21 cellular contexts compared by ENCODE assay signal in genomic region chr13:66875264-66875663, GRCh38.
DNase-seq lines count a peak whose midpoint lies in the region; ATAC-seq and TF ChIP-seq lines count a peak whose summit lies in the region.
"Had no signal": no experiment of that assay in that cellular context is flagged by ENCODE, and none has a peak within 500 bp of the region (broad histone marks: within the 10 kb centered on the region; RNA-seq: fewer than 3 reads in every experiment).

No MANE protein-coding gene starts in this region.

- no peaks in the 10 kb centered on the region for H3F3A ChIP-seq in OCI-LY1 (ENCODE audit: insufficient read depth, low read length)

- H3K79me2 ChIP-seq in OCI-LY1 (ENCODE audit: insufficient read depth, low read length): no peaks in the 10 kb centered on the region

- no peak overlapping the region for H3K9ac ChIP-seq in OCI-LY1 (ENCODE audit: low read length)
- H3K9ac ChIP-seq: SK-N-SH had no signal

- H3K9me2 ChIP-seq in OCI-LY1 (ENCODE audit: low read depth, low read length): no peaks in the 10 kb centered on the region
- H3K9me2 ChIP-seq: SK-N-SH had no signal

- DNase-seq in DMS53 (lab: John Stamatoyannopoulos, UW) (peak; percentile 5), DMS53 treated with DMSO at 0.1 percent for 48 hours (lab: John Stamatoyannopoulos, UW; ENCODE audit: unreplicated experiment) (no peak), NCI-H1694 treated with DMSO at 0.1 percent for 48 hours (lab: John Stamatoyannopoulos, UW) (peak; percentile 39), testis (no peak), foreskin keratinocyte (no peak), glutamatergic neuron (no peak)
- DNase-seq in activated CD4-positive, CD25-positive, alpha-beta regulatory T cell (lab: John Stamatoyannopoulos, UW): no peak
- DNase-seq: AML-193, IMR-90, NCI-H187 treated with DMSO at 0.1 percent for 48 hours, NCI-H446, NCI-H526 treated with DMSO at 0.1 percent for 48 hours, PC-3, RPMI8226, SHP77 treated with DMSO at 0.1 percent for 48 hours, SK-N-SH, T-cell had no signal

- H3K27me3 ChIP-seq in OCI-LY1 (ENCODE audit: insufficient read depth, low read length) (no peaks in the 10 kb centered on the region), testis (no peaks in the 10 kb centered on the region), foreskin keratinocyte (no peaks in the 10 kb centered on the region)

- H3K27ac Mint-ChIP-seq in glutamatergic neuron (ENCODE audit: unreplicated experiment): no peak overlapping the region
- H3K27ac Mint-ChIP-seq: T-cell had no signal

- H3K36me3 Mint-ChIP-seq in glutamatergic neuron (ENCODE audit: unreplicated experiment): no peaks in the 10 kb centered on the region
- H3K36me3 Mint-ChIP-seq: T-cell had no signal

- H3K9me3 ChIP-seq in OCI-LY1 (ENCODE audit: low read length) (peaks cover 9% of the 10 kb centered on the region; the same call in 1 of the 2 replicates), testis (no peaks in the 10 kb centered on the region)
- H3K9me3 ChIP-seq: SK-N-SH had no signal

- no peaks in the 10 kb centered on the region for H3K9me3 Mint-ChIP-seq in glutamatergic neuron (ENCODE audit: unreplicated experiment)

- H3K36me3 ChIP-seq in OCI-LY1 (ENCODE audit: insufficient read depth, low read length) (no peaks in the 10 kb centered on the region), testis (ENCODE audit: low read depth, missing control alignments) (no peaks in the 10 kb centered on the region)

- no peaks in the 10 kb centered on the region for H3K4me1 Mint-ChIP-seq in glutamatergic neuron (ENCODE audit: low read depth, unreplicated experiment)
- H3K4me1 Mint-ChIP-seq: T-cell had no signal

- H3K27ac ChIP-seq in OCI-LY1 (ENCODE audit: low read depth, low read length, poor library complexity, severe bottlenecking): no peak overlapping the region
- no peak overlapping the region for H3K27ac ChIP-seq in testis
- H3K27ac ChIP-seq in foreskin keratinocyte: no peak overlapping the region
- H3K27ac ChIP-seq: 22Rv1, C4-2B, HL-60 had no signal

- intact Hi-C loops in testis (cut with DNase I; ENCODE audit: low total_unique reads): no loop called here

- no peak overlapping the region for H3K4me2 ChIP-seq in OCI-LY1 (ENCODE audit: low read length)
- H3K4me2 ChIP-seq: SK-N-SH had no signal

- H3K27me3 Mint-ChIP-seq in glutamatergic neuron (ENCODE audit: unreplicated experiment): no peaks in the 10 kb centered on the region
- H3K27me3 Mint-ChIP-seq: T-cell had no signal

- WGBS in testis, 2 donors: 78 to 80% methylated on average over 4 of the region's 4 CpGs

- no peak for TF ChIP-seq POLR2A in testis (IDR thresholded peaks at IDR 0.05)

- H3K4me1 ChIP-seq in OCI-LY1 (ENCODE audit: insufficient read depth, low read length, severe bottlenecking) (peaks cover 22% of the 10 kb centered on the region), testis (no peaks in the 10 kb centered on the region), foreskin keratinocyte (no peaks in the 10 kb centered on the region)

- H3K4me3 ChIP-seq in OCI-LY1 (ENCODE audit: low read depth, low read length, poor library complexity, severe bottlenecking): no peak overlapping the region
- no peak overlapping the region for H3K4me3 ChIP-seq in testis

- peak overlapping the region; percentile 10; the same call in 1 of the 2 replicates for H2AFZ ChIP-seq in OCI-LY1 (ENCODE audit: low read length)

- TF ChIP-seq CTCF in OCI-LY1 (IDR thresholded peaks at IDR 0.05; ENCODE audit: low read length) (no peak), testis (IDR thresholded peaks at IDR 0.05) (no peak), foreskin keratinocyte (conservative IDR thresholded peaks at IDR 0.05) (no peak), glutamatergic neuron (IDR thresholded peaks at IDR 0.05; ENCODE audit: partially characterized antibody, unreplicated experiment) (no peak)

- no peaks in the 10 kb centered on the region for H4K20me1 ChIP-seq in OCI-LY1 (ENCODE audit: insufficient read depth, low read length)

- H3K4me3 Mint-ChIP-seq in glutamatergic neuron (ENCODE audit: unreplicated experiment): no peak overlapping the region
- H3K4me3 Mint-ChIP-seq: T-cell had no signal

- ATAC-seq in foreskin keratinocyte: no peak
- ATAC-seq: PC-3, T-cell had no signal

Comparison
In these comparisons a context has a peak if more than half of its experiments do, and no peak if none do; other contexts are left out.
1. DNase-seq: peak in DMS53 (single experiment) and NCI-H1694 treated with DMSO at 0.1 percent for 48 hours (single experiment); none in DMS53 treated with DMSO at 0.1 percent for 48 hours (single experiment), testis (single experiment), activated CD4-positive, CD25-positive, alpha-beta regulatory T cell (0 of 4), foreskin keratinocyte (0 of 2) and glutamatergic neuron (single experiment).